26 cellular contexts compared by ENCODE assay signal in genomic region chr5:164256954-164257353, GRCh38.
"Had no signal": no experiment of that assay in that cellular context is flagged by ENCODE, and none has a peak within 500 bp of the region (broad histone marks: within the 10 kb centered on the region; RNA-seq: fewer than 3 reads in every experiment).

No MANE protein-coding gene starts in this region.

- ATAC-seq: gastroesophageal sphincter; heart right ventricle; left cardiac atrium; left lung; left ventricle myocardium superior; lower lobe of right lung; mucosa of descending colon; naive thymus-derived CD4-positive, alpha-beta T cell had no signal

- H3K4me3 ChIP-seq: coronary artery, dorsolateral prefrontal cortex, esophagus muscularis mucosa, gastroesophageal sphincter, heart right ventricle, left lung, lower lobe of right lung, mucosa of descending colon had no signal

- H3K36me3 Mint-ChIP-seq: mesothelial cell of epicardium; naive thymus-derived CD4-positive, alpha-beta T cell had no signal

- H3K27ac Mint-ChIP-seq: mesothelial cell of epicardium; naive thymus-derived CD4-positive, alpha-beta T cell had no signal

- H3K4me1 ChIP-seq: esophagus muscularis mucosa, foreskin keratinocyte, gastroesophageal sphincter, heart right ventricle, left lung, lower lobe of right lung had no signal

- FAIRE-seq: colon, endothelial cell of umbilical vein, frontal cortex, islet of Langerhans, keratinocyte had no signal

- H3K27ac ChIP-seq: coronary artery, dorsolateral prefrontal cortex, esophagus muscularis mucosa, foreskin keratinocyte, gastroesophageal sphincter, heart right ventricle, left lung, lower lobe of right lung had no signal

- DNase-seq: dermis blood vessel endothelial cell; dorsolateral prefrontal cortex; effector CD4-positive, alpha-beta T cell; effector memory CD4-positive, alpha-beta T cell; glutamatergic neuron; head of caudate nucleus; heart right ventricle; hippocampal formation; kidney glomerular epithelial cell; left cardiac atrium; left lung; left ventricle myocardium superior; lower lobe of right lung; mesenchymal stem cell; mucosa of descending colon; naive thymus-derived CD4-positive, alpha-beta T cell had no signal

- H3K36me3 ChIP-seq: esophagus muscularis mucosa, gastroesophageal sphincter, heart right ventricle, left lung, lower lobe of right lung had no signal

- H3K4me1 Mint-ChIP-seq: mesothelial cell of epicardium; naive thymus-derived CD4-positive, alpha-beta T cell had no signal

- H3K9me3 Mint-ChIP-seq: mesothelial cell of epicardium had no signal

- H3K4me3 Mint-ChIP-seq: mesothelial cell of epicardium; naive thymus-derived CD4-positive, alpha-beta T cell had no signal

- H3K27me3 Mint-ChIP-seq: naive thymus-derived CD4-positive, alpha-beta T cell had no signal

- H3K9me3 ChIP-seq: esophagus muscularis mucosa, gastroesophageal sphincter, lower lobe of right lung, mucosa of descending colon had no signal
